Comparison of ENCODE assay signal across 26 cellular contexts in the genomic region with DNA sequence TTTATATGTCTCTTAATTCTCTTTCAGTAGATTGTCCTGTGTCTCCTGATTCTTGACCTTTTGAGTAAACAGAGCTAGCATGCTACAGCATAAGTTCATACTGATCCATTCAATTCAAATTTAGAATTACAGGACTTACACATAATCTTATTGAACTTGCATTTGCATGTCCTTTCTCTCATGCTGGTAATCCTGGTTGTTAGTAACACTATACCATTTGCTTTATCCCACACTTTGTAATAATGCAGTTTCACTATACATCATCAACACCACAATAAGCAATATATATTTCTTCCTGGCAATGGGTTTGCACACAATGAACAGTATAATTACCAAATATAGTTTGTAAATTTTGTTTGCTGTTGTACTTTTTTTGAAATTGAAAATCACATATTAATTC.
"Had no signal": no experiment of that assay in that cellular context is flagged by ENCODE, and none has a peak within 500 bp of the region (broad histone marks: within the 10 kb centered on the region; RNA-seq: fewer than 3 reads in every experiment).

No MANE protein-coding gene starts in this region.

- DNase-seq: activated CD4-positive, alpha-beta T cell treated with anti-CD3 and anti-CD28 coated beads for 36 hours; activated CD4-positive, alpha-beta T cell treated with anti-CD3 and anti-CD28 coated beads, Interleukin-2, amount 10 ng/mL, durations not matched to agents 7 days and 5 days; activated CD4-positive, alpha-beta T cell treated with anti-CD3 and anti-CD28 coated beads, Interleukin-2, amount 50 U/mL, for 48 hours; activated CD8-positive, alpha-beta T cell treated with anti-CD3 and anti-CD28 coated beads, Interleukin-2, amount 10 ng/mL, durations not matched to agents 7 days and 5 days; activated gamma-delta T cell; activated naive CD4-positive, alpha-beta T cell treated with Interleukin-2 at 50 U/mL for 16 hours; activated naive CD8-positive, alpha-beta T cell treated with anti-CD3 and anti-CD28 coated beads, Interleukin-2, amount 10 ng/mL, durations not matched to agents 7 days and 5 days; activated T-cell treated with anti-CD3 and anti-CD28 coated beads, Interleukin-2, amount 50 U/mL, for 24 hours; amygdala; NCI-H1092 treated with DMSO at 0.1 percent for 48 hours; NCI-H1417; NCI-H146; NCI-H187; NCI-H2029 treated with DMSO at 0.1 percent for 48 hours; NCI-H2107; NCI-H2171; NCI-H446; NCI-H510A treated with DMSO at 0.1 percent for 48 hours; NCI-H526 treated with DMSO at 0.1 percent for 48 hours; NCI-H774; SHP77; SJCRH30; SK-N-SH had no signal

- ATAC-seq: activated CD4-positive, alpha-beta T cell treated with anti-CD3 and anti-CD28 coated beads for 36 hours; activated CD4-positive, CD25-positive, alpha-beta regulatory T cell treated with anti-CD3 and anti-CD28 coated beads, Interleukin-2, amount 50 U/mL, for 24 hours; activated CD8-positive, alpha-beta T cell treated with anti-CD3 and anti-CD28 coated beads, Interleukin-2, amount 10 ng/mL, durations not matched to agents 7 days and 5 days; Panc1; WTC11 had no signal
